8 cellular contexts compared by ENCODE assay signal in genomic region chr16:54928016-54928356, GRCh38. TPM values are rescaled to one million over a fixed set of nuclear protein-coding genes. Genes with fewer than 3 reads are reported as not detected.
DNase-seq lines count a peak whose midpoint lies in the region; ATAC-seq, FAIRE-seq and TF ChIP-seq lines count a peak whose summit lies in the region.

No MANE protein-coding gene starts in this region.

- peak overlapping the region; percentile 92 to 94 for H3K27ac ChIP-seq in prostate gland

- intact Hi-C loops in prostate gland (cut with DNase I), result no loop called here

- peak overlapping the region; percentile 65 for H3K27ac Mint-ChIP-seq in activated naive CD4-positive, alpha-beta T cell treated with anti-CD3 and anti-CD28 coated beads, Interleukin-2, amount 50 U/mL, for 24 hours
- H3K27ac Mint-ChIP-seq in activated naive CD4-positive, alpha-beta T cell treated with anti-CD3 and anti-CD28 coated beads, Interleukin-2, amount 50 U/mL, for 72 hours, result no peak overlapping the region

- H3K27me3 Mint-ChIP-seq in activated naive CD4-positive, alpha-beta T cell treated with anti-CD3 and anti-CD28 coated beads, Interleukin-2, amount 50 U/mL, for 24 hours, result peaks cover 53% of the 10 kb centered on the region

- TF ChIP-seq CTCF in epithelial cell of proximal tubule (conservative IDR thresholded peaks at IDR 0.05; ENCODE audit: low read depth, low read length) (no peak), prostate gland (IDR thresholded peaks at IDR 0.05) (no peak)

- no peaks in the 10 kb centered on the region for H3K9me3 ChIP-seq in prostate gland

- H3K4me1 Mint-ChIP-seq in activated naive CD4-positive, alpha-beta T cell treated with anti-CD3 and anti-CD28 coated beads, Interleukin-2, amount 50 U/mL, for 24 hours, result peaks cover 36% of the 10 kb centered on the region

- DNase-seq in activated naive CD4-positive, alpha-beta T cell treated with anti-CD3 and anti-CD28 coated beads, Interleukin-2, amount 50 U/mL, for 72 hours (ENCODE audit: low spot score in 2 of 2), result no peak
- DNase-seq in RCC 7860 (ENCODE audit: low spot score), result peak; percentile 24
- no peak for DNase-seq in epithelial cell of proximal tubule (ENCODE audit: low read depth)
- no peak for DNase-seq in prostate gland (ENCODE audit: low spot score)
- no peak for DNase-seq in NCI-H128 (lab: John Stamatoyannopoulos, UW; ENCODE audit: unreplicated experiment)

- no peak for FAIRE-seq in RCC 7860 (lab: Jason Lieb, UNC)

- ATAC-seq in activated naive CD4-positive, alpha-beta T cell treated with anti-CD3 and anti-CD28 coated beads, Interleukin-2, amount 50 U/mL, for 72 hours, result no peak
- ATAC-seq in GM21576 (IDR thresholded peaks at IDR 0.05; ENCODE audit: unreplicated experiment), result no peak
- ATAC-seq in GM21528 (IDR thresholded peaks at IDR 0.05; ENCODE audit: low FRiP score, unreplicated experiment), result no peak

- WGBS in prostate gland, result 3% methylated on average over 13 of the region's 13 CpGs

- TF ChIP-seq POLR2A in prostate gland (IDR thresholded peaks at IDR 0.05), result no peak

- peaks cover 13% of the 10 kb centered on the region for H3K36me3 Mint-ChIP-seq in activated naive CD4-positive, alpha-beta T cell treated with anti-CD3 and anti-CD28 coated beads, Interleukin-2, amount 50 U/mL, for 24 hours
- peaks cover 19 to 28% of the 10 kb centered on the region in 2 donors for H3K36me3 Mint-ChIP-seq in activated naive CD4-positive, alpha-beta T cell treated with anti-CD3 and anti-CD28 coated beads, Interleukin-2, amount 50 U/mL, for 72 hours

- H3K9me3 Mint-ChIP-seq in activated naive CD4-positive, alpha-beta T cell treated with anti-CD3 and anti-CD28 coated beads, Interleukin-2, amount 50 U/mL, for 24 hours, result peaks cover 20% of the 10 kb centered on the region
- peaks cover 4% of the 10 kb centered on the region in 2 donors for H3K9me3 Mint-ChIP-seq in activated naive CD4-positive, alpha-beta T cell treated with anti-CD3 and anti-CD28 coated beads, Interleukin-2, amount 50 U/mL, for 72 hours

- no peaks in the 10 kb centered on the region for H3K4me1 ChIP-seq in prostate gland (replicated peaks)

- H3K36me3 ChIP-seq in prostate gland, result no peaks in the 10 kb centered on the region

- H3K4me3 ChIP-seq in epithelial cell of proximal tubule (ENCODE audit: low read depth, low read length), result peak overlapping the region; percentile 78
- peak overlapping the region; percentile 75 to 80 for H3K4me3 ChIP-seq in prostate gland

- H3K4me3 Mint-ChIP-seq in activated naive CD4-positive, alpha-beta T cell treated with anti-CD3 and anti-CD28 coated beads, Interleukin-2, amount 50 U/mL, for 24 hours, result peak overlapping the region; percentile 86

- no peaks in the 10 kb centered on the region for H3K27me3 ChIP-seq in prostate gland (replicated peaks; ENCODE audit: insufficient read depth)

RNA-seq across cellular contexts. Expression of gene IRX5, which starts 2.7 kb away (rescaled TPM):
- not detected for total RNA-seq in activated naive CD4-positive, alpha-beta T cell treated with anti-CD3 and anti-CD28 coated beads, Interleukin-2, amount 50 U/mL, for 72 hours
- 15.3 and 17.4 TPM in 2 replicates for total RNA-seq in epithelial cell of proximal tubule
- 10 to 100 TPM; 12.7 to 38.8 TPM for total RNA-seq in prostate gland

Comparison
In these comparisons a context has a peak if more than half of its experiments do, and no peak if none do; other contexts are left out.
1. RNA of gene IRX5, which starts 2.7 kb away (total RNA-seq): 12.7 to 38.8 TPM in prostate gland and 15.3 to 17.4 TPM in epithelial cell of proximal tubule; not detected in activated naive CD4-positive, alpha-beta T cell treated with anti-CD3 and anti-CD28 coated beads, Interleukin-2, amount 50 U/mL, for 72 hours; every median in the first group is over 10 times any median in the second.